27 cellular contexts compared by ENCODE assay signal in the genomic region with DNA sequence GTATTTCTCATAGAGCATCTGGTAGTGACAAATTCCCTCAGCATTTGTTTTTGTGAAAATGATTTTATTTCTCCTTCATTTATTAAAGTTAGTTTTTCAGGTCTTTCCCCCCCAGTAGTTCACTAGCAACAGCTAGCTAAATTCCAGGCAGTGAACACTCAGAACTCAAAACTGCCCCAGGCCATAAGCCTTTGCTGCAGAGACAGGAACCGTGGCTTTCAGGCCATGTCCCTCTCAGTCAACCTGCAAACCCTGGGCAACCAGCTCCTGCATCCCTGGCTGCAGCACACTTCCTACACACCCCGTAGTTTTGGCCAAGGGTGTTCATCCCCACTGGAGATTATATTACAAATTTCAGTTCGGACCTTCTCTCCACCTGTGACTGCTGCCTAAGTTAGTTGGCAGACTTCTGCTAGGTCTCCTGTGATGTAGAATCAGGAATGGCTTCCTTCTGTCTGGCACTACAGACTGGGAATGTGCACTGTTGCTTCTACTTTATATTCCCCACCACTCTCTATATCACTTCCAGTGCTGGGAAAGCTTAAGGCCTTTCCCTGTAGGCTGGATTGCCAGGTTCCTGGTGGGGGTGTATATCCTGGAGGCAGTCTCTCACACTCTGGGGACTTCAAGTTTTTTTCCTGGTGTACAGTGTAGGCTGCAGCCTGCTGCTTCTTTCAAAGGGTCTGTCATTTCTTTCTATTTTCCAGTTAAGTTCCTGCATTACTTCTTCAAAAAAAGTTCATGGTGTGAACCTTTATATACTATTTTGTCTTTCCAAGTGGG.
"Had no signal": no experiment of that assay in that cellular context is flagged by ENCODE, and none has a peak within 500 bp of the region (broad histone marks: within the 10 kb centered on the region; RNA-seq: fewer than 3 reads in every experiment).

No MANE protein-coding gene starts in this region.

- H3K9me3 Mint-ChIP-seq: stimulated activated memory B cell treated with anti-CD40 and anti-IgM and Interleukin-4, amounts not matched to agents 10 μg/mL and 1 μg/mL and 100 μg/mL, for 72 hours had no signal

- H3K4me3 ChIP-seq: ascending aorta, esophagus muscularis mucosa, mucosa of descending colon, stomach, suprapubic skin, tibial nerve, uterus had no signal

- H3K27ac ChIP-seq: ascending aorta, brain microvascular endothelial cell, esophagus muscularis mucosa, stomach, suprapubic skin, tibial nerve, uterus had no signal

- H3K27me3 ChIP-seq: ascending aorta, brain microvascular endothelial cell, stomach, suprapubic skin, tibial nerve, uterus had no signal

- H3K27ac Mint-ChIP-seq: activated CD4-positive, alpha-beta memory T cell treated with anti-CD3 and anti-CD28 coated beads, Interleukin-2, amount 10 ng/mL, durations not matched to agents 7 days and 5 days; activated CD4-positive, alpha-beta T cell treated with anti-CD3 and anti-CD28 coated beads, Interleukin-2, amount 10 ng/mL, durations not matched to agents 24 days and 14 days; activated CD8-positive, alpha-beta memory T cell treated with anti-CD3 and anti-CD28 coated beads, Interleukin-2, amount 10 ng/mL, durations not matched to agents 7 days and 5 days; activated naive CD4-positive, alpha-beta T cell treated with anti-CD3 and anti-CD28 coated beads, Interleukin-2, amount 50 U/mL, for 24 hours; memory B cell; nephron progenitor cell; stimulated activated memory B cell treated with anti-CD40 and anti-IgM and Interleukin-4, amounts not matched to agents 10 μg/mL and 1 μg/mL and 100 μg/mL, for 72 hours; T-helper 17 cell had no signal

- H3K36me3 ChIP-seq: ascending aorta, brain microvascular endothelial cell, esophagus muscularis mucosa, stomach, suprapubic skin, tibial nerve, uterus had no signal

- H3K36me3 Mint-ChIP-seq: activated CD8-positive, alpha-beta memory T cell treated with anti-CD3 and anti-CD28 coated beads, Interleukin-2, amount 10 ng/mL, durations not matched to agents 7 days and 5 days; activated naive CD4-positive, alpha-beta T cell treated with anti-CD3 and anti-CD28 coated beads, Interleukin-2, amount 50 U/mL, for 24 hours; memory B cell; stimulated activated memory B cell treated with anti-CD40 and anti-IgM and Interleukin-4, amounts not matched to agents 10 μg/mL and 1 μg/mL and 100 μg/mL, for 72 hours had no signal

- H3K27me3 Mint-ChIP-seq: activated CD4-positive, alpha-beta memory T cell treated with anti-CD3 and anti-CD28 coated beads, Interleukin-2, amount 10 ng/mL, durations not matched to agents 7 days and 5 days; activated CD4-positive, alpha-beta T cell treated with anti-CD3 and anti-CD28 coated beads, Interleukin-2, amount 10 ng/mL, durations not matched to agents 24 days and 14 days; activated CD8-positive, alpha-beta memory T cell treated with anti-CD3 and anti-CD28 coated beads, Interleukin-2, amount 10 ng/mL, durations not matched to agents 7 days and 5 days; memory B cell; stimulated activated memory B cell treated with anti-CD40 and anti-IgM and Interleukin-4, amounts not matched to agents 10 μg/mL and 1 μg/mL and 100 μg/mL, for 72 hours; T-helper 17 cell had no signal

- H3K9me3 ChIP-seq: ascending aorta, esophagus muscularis mucosa, suprapubic skin, tibial nerve, uterus had no signal

- ATAC-seq: activated CD8-positive, alpha-beta memory T cell treated with anti-CD3 and anti-CD28 coated beads, Interleukin-2, amount 10 ng/mL, durations not matched to agents 7 days and 5 days; left cardiac atrium; mucosa of descending colon; sciatic nerve; stimulated activated memory B cell treated with anti-CD40 and anti-IgM and Interleukin-4, amounts not matched to agents 10 μg/mL and 1 μg/mL and 100 μg/mL, for 72 hours; T-helper 17 cell had no signal

- H3K4me3 Mint-ChIP-seq: activated CD4-positive, alpha-beta memory T cell treated with anti-CD3 and anti-CD28 coated beads, Interleukin-2, amount 10 ng/mL, durations not matched to agents 7 days and 5 days; activated CD4-positive, alpha-beta T cell treated with anti-CD3 and anti-CD28 coated beads, Interleukin-2, amount 10 ng/mL, durations not matched to agents 24 days and 14 days; activated CD8-positive, alpha-beta memory T cell treated with anti-CD3 and anti-CD28 coated beads, Interleukin-2, amount 10 ng/mL, durations not matched to agents 7 days and 5 days; activated naive CD4-positive, alpha-beta T cell treated with anti-CD3 and anti-CD28 coated beads, Interleukin-2, amount 50 U/mL, for 24 hours; memory B cell; nephron progenitor cell; stimulated activated memory B cell treated with anti-CD40 and anti-IgM and Interleukin-4, amounts not matched to agents 10 μg/mL and 1 μg/mL and 100 μg/mL, for 72 hours; T-helper 17 cell had no signal

- DNase-seq: activated CD4-positive, alpha-beta memory T cell treated with anti-CD3 and anti-CD28 coated beads, Interleukin-2, amount 10 ng/mL, durations not matched to agents 7 days and 5 days; activated CD4-positive, alpha-beta T cell treated with anti-CD3 and anti-CD28 coated beads, Interleukin-2, amount 10 ng/mL, durations not matched to agents 24 days and 14 days; activated CD8-positive, alpha-beta memory T cell treated with anti-CD3 and anti-CD28 coated beads, Interleukin-2, amount 10 ng/mL, durations not matched to agents 7 days and 5 days; activated gamma-delta T cell treated with Interleukin-2 at 50 U/mL for 16 hours; activated T-cell treated with anti-CD3 and anti-CD28 coated beads for 4 hours; brain microvascular endothelial cell; caudate nucleus; dermis blood vessel endothelial cell; effector memory CD4-positive, alpha-beta T cell; hippocampal formation; left cardiac atrium; mucosa of descending colon; nephron progenitor cell; posterior cingulate gyrus; small intestine; stimulated activated CD4-positive, alpha-beta T cell treated with anti-CD3 and anti-CD28 coated beads, Interleukin-15, amount 100 ng/mL, for 24 hours; stomach; T-helper 17 cell; uterus had no signal

- H3K4me1 ChIP-seq: ascending aorta, esophagus muscularis mucosa, stomach, suprapubic skin, tibial nerve, uterus had no signal

- H3K4me1 Mint-ChIP-seq: activated CD4-positive, alpha-beta memory T cell treated with anti-CD3 and anti-CD28 coated beads, Interleukin-2, amount 10 ng/mL, durations not matched to agents 7 days and 5 days; activated CD4-positive, alpha-beta T cell treated with anti-CD3 and anti-CD28 coated beads, Interleukin-2, amount 10 ng/mL, durations not matched to agents 24 days and 14 days; activated CD8-positive, alpha-beta memory T cell treated with anti-CD3 and anti-CD28 coated beads, Interleukin-2, amount 10 ng/mL, durations not matched to agents 7 days and 5 days; activated naive CD4-positive, alpha-beta T cell treated with anti-CD3 and anti-CD28 coated beads, Interleukin-2, amount 50 U/mL, for 24 hours; memory B cell; nephron progenitor cell; stimulated activated memory B cell treated with anti-CD40 and anti-IgM and Interleukin-4, amounts not matched to agents 10 μg/mL and 1 μg/mL and 100 μg/mL, for 72 hours; T-helper 17 cell had no signal
